12 cellular contexts compared by ENCODE assay signal in genomic region chr11:100689141-100689540, GRCh38. TPM values are rescaled to one million over a fixed set of nuclear protein-coding genes. Genes with fewer than 3 reads are reported as not detected.
DNase-seq lines count a peak whose midpoint lies in the region; ATAC-seq, FAIRE-seq and TF ChIP-seq lines count a peak whose summit lies in the region.
"Had no signal": no experiment of that assay in that cellular context is flagged by ENCODE, and none has a peak within 500 bp of the region (broad histone marks: within the 10 kb centered on the region; RNA-seq: fewer than 3 reads in every experiment).

No MANE protein-coding gene starts in this region.

- H3K27ac ChIP-seq in ACC112 (ENCODE audit: low read depth, low read length) (no peak overlapping the region), HCT116 (ENCODE audit: low read depth, low read length) (no peak overlapping the region), duodenal mucosa (ENCODE audit: low read depth, low read length) (no peak overlapping the region), muscle layer of duodenum (ENCODE audit: low read length) (no peak overlapping the region), thyroid gland (no peak overlapping the region), pancreas (no peak overlapping the region)
- H3K27ac ChIP-seq: ascending aorta, VCaP had no signal

- TF ChIP-seq RAD21 in HCT116 (IDR thresholded peaks at IDR 0.05; ENCODE audit: low read depth), result no peak

- RAD21 ChIA-PET in HCT116 (lab: Charles Lee; ENCODE audit: low non-redundant PET in 1 of 2, low total read pairs in 2 of 2, uncharacterized antibody in 2 of 2, unreplicated experiment in 2 of 2), result no interaction called here

- H3K4me3 ChIP-seq in ACC112 (ENCODE audit: low read depth, low read length) (peak overlapping the region; percentile 93), HCT116 (replicated peaks in 1 of 2; ENCODE audit: low read depth in 1 of 2, low read length in 2 of 2) (no peak overlapping the region), duodenal mucosa (ENCODE audit: low read depth in 1 of 2, low read length in 2 of 2) (peak overlapping the region; percentile 82 to 86), muscle layer of duodenum (ENCODE audit: low read depth in 1 of 2, low read length in 2 of 2) (peak overlapping the region; percentile 34 to 47), thyroid gland (replicated peaks in 1 of 3) (no peak overlapping the region), pancreas (no peak overlapping the region)

- in situ Hi-C loops in GM13976 (cut with MboI; ENCODE audit: low sequenced_read_pairs, unreplicated experiment), result loop anchor here (25.0 kb wide), 1 partner anchor 173 kb away; no protein-coding TSS in a partner anchor

- H3K36me3 ChIP-seq in ACC112 (ENCODE audit: insufficient read depth, low read length) (no peaks in the 10 kb centered on the region), HCT116 (ENCODE audit: control insufficient read depth in 1 of 2, insufficient read depth in 2 of 2, low read length in 2 of 2) (no peaks in the 10 kb centered on the region), duodenal mucosa (ENCODE audit: control insufficient read depth in 1 of 2, insufficient read depth in 2 of 2, low read length in 2 of 2) (no peaks in the 10 kb centered on the region), muscle layer of duodenum (ENCODE audit: control insufficient read depth in 1 of 2, insufficient read depth in 2 of 2, low read length in 2 of 2) (no peaks in the 10 kb centered on the region), thyroid gland (no peaks in the 10 kb centered on the region), pancreas (no peaks in the 10 kb centered on the region)
- H3K36me3 ChIP-seq: ascending aorta had no signal

- no peak for TF ChIP-seq CTCF in HCT116 (IDR thresholded peaks at IDR 0.05 in 2 of 3, conservative IDR thresholded peaks at IDR 0.05 in 1 of 3; ENCODE audit: borderline replicate concordance in 1 of 3, insufficient read depth in 1 of 3, low read depth in 2 of 3, low read length in 2 of 3)
- TF ChIP-seq CTCF in thyroid gland (IDR thresholded peaks at IDR 0.05), result no peak
- no peak for TF ChIP-seq CTCF in pancreas (IDR thresholded peaks at IDR 0.05)
- no peak for TF ChIP-seq CTCF in GM13976 (IDR thresholded peaks at IDR 0.05; ENCODE audit: borderline replicate concordance, control extremely low read depth, extremely low read depth, insufficient read depth, missing control alignments)

- no peak for TF ChIP-seq POLR2A in HCT116 (IDR thresholded peaks at IDR 0.05; ENCODE audit: borderline replicate concordance, extremely low read depth, insufficient read depth, insufficient read length)
- no peak for TF ChIP-seq POLR2A in thyroid gland (IDR thresholded peaks at IDR 0.05)

- no peak for FAIRE-seq in pancreas (lab: Jason Lieb, UNC)

- no TSS peak for BruUV-seq in HCT116 (replicated peaks; lab: Mats Ljungman, UMichigan)

- peak overlapping the region; percentile 69; the same call in 1 of the 2 replicates for H3K4me2 ChIP-seq in HCT116 (ENCODE audit: low read length)

- WGBS in thyroid gland, 2 donors, result 77 to 81% methylated on average over 4 of the region's 4 CpGs
- 76 to 83% methylated on average over 4 of the region's 4 CpGs for WGBS in pancreas, 2 donors

- H3K9ac ChIP-seq in HCT116 (ENCODE audit: low read length) (no peak overlapping the region), duodenal mucosa (ENCODE audit: low read depth in 1 of 2, low read length in 2 of 2) (no peak overlapping the region)

- H3K79me2 ChIP-seq in ACC112 (ENCODE audit: control insufficient read depth, insufficient read depth, low read length, unreplicated experiment) (peaks cover 13% of the 10 kb centered on the region), HCT116 (ENCODE audit: insufficient read depth, low read length) (peaks cover 60% of the 10 kb centered on the region)

- no peaks in the 10 kb centered on the region for H3K27me3 ChIP-seq in ACC112 (ENCODE audit: insufficient read depth, low read length)
- no peaks in the 10 kb centered on the region for H3K27me3 ChIP-seq in HCT116 (ENCODE audit: insufficient read depth, low read length)
- H3K27me3 ChIP-seq in duodenal mucosa (ENCODE audit: control insufficient read depth in 1 of 2, insufficient read depth in 2 of 2, low read length in 2 of 2), result no peaks in the 10 kb centered on the region
- no peaks in the 10 kb centered on the region for H3K27me3 ChIP-seq in muscle layer of duodenum (ENCODE audit: low read depth, low read length)
- no peaks in the 10 kb centered on the region for H3K27me3 ChIP-seq in thyroid gland
- H3K27me3 ChIP-seq in pancreas, result no peaks in the 10 kb centered on the region
- H3K27me3 ChIP-seq: ascending aorta had no signal

- H4K20me1 ChIP-seq in HCT116 (ENCODE audit: insufficient read depth), result no peaks in the 10 kb centered on the region

- CTCF ChIA-PET in HCT116 (lab: Charles Lee), result interaction anchor here (0.9 kb wide), 1 partner anchor 87 kb away, joined by 4 read pairs; no protein-coding TSS in a partner anchor

- no peak for ATAC-seq in HCT116
- ATAC-seq in pancreas, result no peak
- no peak for ATAC-seq in GM21529 (IDR thresholded peaks at IDR 0.05; ENCODE audit: unreplicated experiment)

- POLR2A ChIA-PET in HCT116 (lab: Charles Lee), result no interaction called here

- H3K9me2 ChIP-seq in HCT116 (ENCODE audit: insufficient read depth), result no peaks in the 10 kb centered on the region

- intact Hi-C loops in HCT116 (cut with micrococcal nuclease), result loop anchor here (5.0 kb wide), 1 partner anchor 53 kb away; no protein-coding TSS in a partner anchor
- intact Hi-C loops in thyroid gland (cut with DNase I), result no loop called here
- intact Hi-C loops in pancreas (cut with DNase I), result no loop called here

- H3K9me3 ChIP-seq in HCT116 (ENCODE audit: control insufficient read depth in 1 of 2, insufficient read depth in 1 of 2, low read depth in 1 of 2, low read length in 2 of 2) (no peaks in the 10 kb centered on the region), duodenal mucosa (ENCODE audit: control insufficient read depth in 1 of 2, low read length in 2 of 2) (no peaks in the 10 kb centered on the region), muscle layer of duodenum (ENCODE audit: control insufficient read depth in 1 of 2, low read length in 2 of 2) (no peaks in the 10 kb centered on the region), thyroid gland (no peaks in the 10 kb centered on the region), pancreas (no peaks in the 10 kb centered on the region)
- H3K9me3 ChIP-seq: ascending aorta had no signal

- H2AFZ ChIP-seq in ACC112 (ENCODE audit: low read length, unreplicated experiment) (no peak overlapping the region), HCT116 (ENCODE audit: low read depth, low read length, poor library complexity, severe bottlenecking) (no peak overlapping the region)

- DNase-seq in HCT116 (ENCODE audit: low read depth, low spot score), result no peak
- DNase-seq in thyroid gland, result no peak
- DNase-seq in pancreas, result no peak
- DNase-seq in GM13976 (ENCODE audit: low spot score), result no peak
- DNase-seq: CD4-positive, CD25-positive, alpha-beta regulatory T cell; NCI-H510A had no signal

- peaks cover 33% of the 10 kb centered on the region for H3K4me1 ChIP-seq in ACC112 (ENCODE audit: control insufficient read depth, insufficient read depth, low read length, unreplicated experiment)
- peaks cover 8 to 47% of the 10 kb centered on the region in 2 experiments; a peak in 3 of 4 replicates for H3K4me1 ChIP-seq in HCT116 (ENCODE audit: control insufficient read depth in 1 of 2, insufficient read depth in 2 of 2, low read length in 2 of 2)
- peaks cover 12 to 32% of the 10 kb centered on the region in 2 donors for H3K4me1 ChIP-seq in duodenal mucosa (ENCODE audit: control insufficient read depth in 1 of 2, insufficient read depth in 2 of 2, low read length in 2 of 2)
- peaks cover 8 to 19% of the 10 kb centered on the region in 2 donors for H3K4me1 ChIP-seq in muscle layer of duodenum (ENCODE audit: control insufficient read depth in 1 of 2, insufficient read depth in 2 of 2, low read length in 2 of 2)
- peaks cover 10 to 34% of the 10 kb centered on the region in 2 donors for H3K4me1 ChIP-seq in thyroid gland
- H3K4me1 ChIP-seq in pancreas, result no peaks in the 10 kb centered on the region

TF ChIP-seq in HCT116, 20 proteins besides CTCF, POLR2A, EP300 and RAD21 (continues in another document):
- no peak for TF ChIP-seq ELF1 (IDR thresholded peaks at IDR 0.05; ENCODE audit: borderline replicate concordance, low read depth)
- TF ChIP-seq, protein P1, sequence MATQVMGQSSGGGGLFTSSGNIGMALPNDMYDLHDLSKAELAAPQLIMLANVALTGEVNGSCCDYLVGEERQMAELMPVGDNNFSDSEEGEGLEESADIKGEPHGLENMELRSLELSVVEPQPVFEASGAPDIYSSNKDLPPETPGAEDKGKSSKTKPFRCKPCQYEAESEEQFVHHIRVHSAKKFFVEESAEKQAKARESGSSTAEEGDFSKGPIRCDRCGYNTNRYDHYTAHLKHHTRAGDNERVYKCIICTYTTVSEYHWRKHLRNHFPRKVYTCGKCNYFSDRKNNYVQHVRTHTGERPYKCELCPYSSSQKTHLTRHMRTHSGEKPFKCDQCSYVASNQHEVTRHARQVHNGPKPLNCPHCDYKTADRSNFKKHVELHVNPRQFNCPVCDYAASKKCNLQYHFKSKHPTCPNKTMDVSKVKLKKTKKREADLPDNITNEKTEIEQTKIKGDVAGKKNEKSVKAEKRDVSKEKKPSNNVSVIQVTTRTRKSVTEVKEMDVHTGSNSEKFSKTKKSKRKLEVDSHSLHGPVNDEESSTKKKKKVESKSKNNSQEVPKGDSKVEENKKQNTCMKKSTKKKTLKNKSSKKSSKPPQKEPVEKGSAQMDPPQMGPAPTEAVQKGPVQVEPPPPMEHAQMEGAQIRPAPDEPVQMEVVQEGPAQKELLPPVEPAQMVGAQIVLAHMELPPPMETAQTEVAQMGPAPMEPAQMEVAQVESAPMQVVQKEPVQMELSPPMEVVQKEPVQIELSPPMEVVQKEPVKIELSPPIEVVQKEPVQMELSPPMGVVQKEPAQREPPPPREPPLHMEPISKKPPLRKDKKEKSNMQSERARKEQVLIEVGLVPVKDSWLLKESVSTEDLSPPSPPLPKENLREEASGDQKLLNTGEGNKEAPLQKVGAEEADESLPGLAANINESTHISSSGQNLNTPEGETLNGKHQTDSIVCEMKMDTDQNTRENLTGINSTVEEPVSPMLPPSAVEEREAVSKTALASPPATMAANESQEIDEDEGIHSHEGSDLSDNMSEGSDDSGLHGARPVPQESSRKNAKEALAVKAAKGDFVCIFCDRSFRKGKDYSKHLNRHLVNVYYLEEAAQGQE (IDR thresholded peaks at IDR 0.05; ENCODE audit: low read depth), result no peak
- TF ChIP-seq CEBPB (IDR thresholded peaks at IDR 0.05; ENCODE audit: low read depth), result no peak
- no peak for TF ChIP-seq EZH2 (IDR thresholded peaks at IDR 0.05)
- TF ChIP-seq JUND (IDR thresholded peaks at IDR 0.05), result no peak
- TF ChIP-seq EGR1 (IDR thresholded peaks at IDR 0.05; ENCODE audit: low read depth), result no peak
- no peak for TF ChIP-seq POLR2AphosphoS5 (IDR thresholded peaks at IDR 0.05; ENCODE audit: low read depth, low read length)
- no peak for TF ChIP-seq FOSL1 (IDR thresholded peaks at IDR 0.05; ENCODE audit: low read depth)
- TF ChIP-seq SIN3A (IDR thresholded peaks at IDR 0.05; ENCODE audit: low read depth), result no peak

RNA-seq across cellular contexts. Expression of gene ARHGAP42, which starts 2.1 kb away (rescaled TPM):
- total RNA-seq in HCT116 (2021; ENCODE audit: unreplicated experiment) (12.3 TPM), thyroid gland (10 to 100 TPM; 21.8 to 55.7 (median 35.9) TPM), pancreas (1 to 10 TPM in 5 of 6 donors, under 1 TPM in 1; 0.98 to 4.9 (median 2.2) TPM)
- 3.8 and 5.3 TPM in 2 replicates for polyA plus RNA-seq in HCT116 (2012)
- 1 to 10 TPM in 1 of 2 donors, under 1 TPM in 1; 0.76 to 1.7 TPM for polyA plus RNA-seq in pancreas
- total RNA-seq: CD4-positive, CD25-positive, alpha-beta regulatory T cell had no signal
- polyA plus RNA-seq: CD4-positive, CD25-positive, alpha-beta regulatory T cell had no signal

Comparison
In these comparisons a context has a peak if more than half of its experiments do, and no peak if none do; other contexts are left out.
1. H3K4me3 ChIP-seq: peak in ACC112 (single experiment), duodenal mucosa (2 of 2) and muscle layer of duodenum (2 of 2); none in HCT116 (0 of 2), thyroid gland (0 of 3) and pancreas (0 of 4).